11 cellular contexts compared by ENCODE assay signal in genomic region chr3:117035785-117036184, GRCh38.
A peak's percentile ranks its signal among the peaks of the same experiment; 100 is the strongest.
DNase-seq lines count a peak whose midpoint lies in the region; ATAC-seq, FAIRE-seq and TF ChIP-seq lines count a peak whose summit lies in the region.
"Had no signal": no experiment of that assay in that cellular context is flagged by ENCODE, and none has a peak within 500 bp of the region (broad histone marks: within the 10 kb centered on the region; RNA-seq: fewer than 3 reads in every experiment).

No MANE protein-coding gene starts in this region.

- FAIRE-seq in HepG2 (lab: Jason Lieb, UNC) = no peak

- TF ChIP-seq CTCF in right lobe of liver (IDR thresholded peaks at IDR 0.05) (no peak), HepG2 (CRISPR knock-in tag; IDR thresholded peaks at IDR 0.05) (no peak), fibroblast of lung (conservative IDR thresholded peaks at IDR 0.05 in 1 of 2, IDR thresholded peaks at IDR 0.05 in 1 of 2; ENCODE audit: low read depth in 1 of 2, low read length in 2 of 2) (no peak), neural progenitor cell (IDR thresholded peaks at IDR 0.05) (no peak), gastrocnemius medialis (IDR thresholded peaks at IDR 0.05 in 4 of 5, conservative IDR thresholded peaks at IDR 0.05 in 1 of 5) (no peak)

- no peaks in the 10 kb centered on the region for H4K20me1 ChIP-seq in HepG2 (ENCODE audit: insufficient read depth, low read length)
- H4K20me1 ChIP-seq in fibroblast of lung (ENCODE audit: control insufficient read depth, extremely low read depth, insufficient read depth, low read length) = no peaks in the 10 kb centered on the region
- no peaks in the 10 kb centered on the region for H4K20me1 ChIP-seq in neural progenitor cell (ENCODE audit: low read depth)

- ATAC-seq in right lobe of liver (peak; percentile 24 to 43 (median 35)), HepG2 (no peak), gastrocnemius medialis (no peak)

- H3K4me3 Mint-ChIP-seq in neural progenitor cell = no peak overlapping the region
- H3K4me3 Mint-ChIP-seq: memory B cell had no signal

- CTCF ChIA-PET in HepG2 (lab: Yijun Ruan, JAX; ENCODE audit: low intra/inter-chr PET ratio, low total read pairs) = no interaction called here

- peaks cover 23% of the 10 kb centered on the region for H3K9me3 Mint-ChIP-seq in neural progenitor cell

- TF ChIP-seq EP300 in HepG2 (IDR thresholded peaks at IDR 0.05; ENCODE audit: low read depth in 2 of 2, low read length in 2 of 2) = no peak
- no peak for TF ChIP-seq EP300 in HepG2 (CRISPR knock-in tag; IDR thresholded peaks at IDR 0.05; ENCODE audit: borderline replicate concordance)

- no peaks in the 10 kb centered on the region for H3K4me1 ChIP-seq in right lobe of liver
- no peaks in the 10 kb centered on the region for H3K4me1 ChIP-seq in HepG2 (ENCODE audit: insufficient read depth, low read length)
- H3K4me1 ChIP-seq in fibroblast of lung (ENCODE audit: control insufficient read depth, extremely low read depth, insufficient read depth, low read length) = no peaks in the 10 kb centered on the region
- peaks cover 21% of the 10 kb centered on the region for H3K4me1 ChIP-seq in neural progenitor cell
- H3K4me1 ChIP-seq in gastrocnemius medialis = peaks cover 0 to 4% of the 10 kb centered on the region in 2 donors
- H3K4me1 ChIP-seq: thyroid gland had no signal

- no peaks in the 10 kb centered on the region for H3K36me3 ChIP-seq in right lobe of liver
- H3K36me3 ChIP-seq in HepG2 (replicated peaks in 1 of 2; ENCODE audit: control insufficient read depth in 1 of 2, insufficient read depth in 2 of 2, low read length in 2 of 2) = no peaks in the 10 kb centered on the region
- no peaks in the 10 kb centered on the region for H3K36me3 ChIP-seq in fibroblast of lung (ENCODE audit: control insufficient read depth, insufficient read depth, low read length)
- H3K36me3 ChIP-seq in neural progenitor cell = no peaks in the 10 kb centered on the region
- H3K36me3 ChIP-seq in gastrocnemius medialis = no peaks in the 10 kb centered on the region
- H3K36me3 ChIP-seq: thyroid gland had no signal

- H3K27ac ChIP-seq in right lobe of liver = no peak overlapping the region
- no peak overlapping the region for H3K27ac ChIP-seq in HepG2 (ENCODE audit: extremely low read length, insufficient read depth, low read length)
- H3K27ac ChIP-seq in fibroblast of lung (ENCODE audit: insufficient read depth, low read length) = no peak overlapping the region
- H3K27ac ChIP-seq in neural progenitor cell = peak overlapping the region; percentile 33
- H3K27ac ChIP-seq in gastrocnemius medialis = no peak overlapping the region
- H3K27ac ChIP-seq: thyroid gland had no signal

- H3K9me3 ChIP-seq in right lobe of liver (no peaks in the 10 kb centered on the region), HepG2 (ENCODE audit: low read length) (no peaks in the 10 kb centered on the region), fibroblast of lung (ENCODE audit: control insufficient read depth, insufficient read depth, low read depth, low read length) (no peaks in the 10 kb centered on the region), neural progenitor cell (ENCODE audit: low read depth) (peaks cover 6% of the 10 kb centered on the region), gastrocnemius medialis (no peaks in the 10 kb centered on the region)
- H3K9me3 ChIP-seq: thyroid gland had no signal

- peaks cover 27% of the 10 kb centered on the region for H3K4me1 Mint-ChIP-seq in neural progenitor cell

- H3K79me2 ChIP-seq in HepG2 (ENCODE audit: insufficient read depth, low read length) (no peaks in the 10 kb centered on the region), fibroblast of lung (ENCODE audit: control insufficient read depth, insufficient read depth, low read length) (no peaks in the 10 kb centered on the region), neural progenitor cell (ENCODE audit: low read depth) (no peaks in the 10 kb centered on the region)

- no peak for TF ChIP-seq RAD21 in HepG2 (CRISPR knock-in tag; IDR thresholded peaks at IDR 0.05)

- in situ Hi-C loops in HepG2 (cut with HindIII; ENCODE audit: extremely low pct_ligation_motif_present, low pct_unique_long_range_greater_than_20kb) (no loop called here), gastrocnemius medialis (cut with MboI; ENCODE audit: low sequenced_read_pairs in 4 of 4) (loop anchor here in 1 of 4 donors (25.0 kb wide), 1 partner anchor 677 kb away; no protein-coding TSS in a partner anchor)

- H3K27ac Mint-ChIP-seq in neural progenitor cell = peak overlapping the region; percentile 72
- H3K27ac Mint-ChIP-seq: memory B cell had no signal

- peaks cover 11% of the 10 kb centered on the region for H3F3A ChIP-seq in neural progenitor cell (ENCODE audit: low read depth)

- BruUV-seq in HepG2 (replicated peaks; lab: Mats Ljungman, UMichigan) = no TSS peak

- H2AFZ ChIP-seq in HepG2 (ENCODE audit: low read length) (no peak overlapping the region), fibroblast of lung (ENCODE audit: low read length) (no peak overlapping the region), neural progenitor cell (replicated peaks) (no peak overlapping the region)

- no peaks in the 10 kb centered on the region for H3K36me3 Mint-ChIP-seq in neural progenitor cell
- H3K36me3 Mint-ChIP-seq: memory B cell had no signal

- H3K9ac ChIP-seq in HepG2 (ENCODE audit: insufficient read depth, low read depth, low read length) (no peak overlapping the region), fibroblast of lung (ENCODE audit: insufficient read depth, low read length) (no peak overlapping the region), neural progenitor cell (no peak overlapping the region)

- H3K4me3 ChIP-seq in right lobe of liver (no peak overlapping the region), HepG2 (replicated peaks in 1 of 3; ENCODE audit: insufficient read depth in 1 of 3, low read depth in 2 of 3, low read length in 3 of 3) (no peak overlapping the region), fibroblast of lung (replicated peaks in 1 of 4; ENCODE audit: control extremely low read depth in 1 of 4, insufficient read depth in 1 of 4, low read depth in 3 of 4, low read length in 4 of 4) (no peak overlapping the region), neural progenitor cell (no peak overlapping the region), gastrocnemius medialis (no peak overlapping the region)
- H3K4me3 ChIP-seq: thyroid gland had no signal

- no peak for DNase-seq in right lobe of liver
- no peak for DNase-seq in HepG2 (ENCODE audit: low spot score)
- peak in 1 of 2 donors; percentile 4 for DNase-seq in fibroblast of lung (ENCODE audit: low read depth in 2 of 2)
- peak; percentile 65 for DNase-seq in neural progenitor cell (ENCODE audit: low spot score)
- DNase-seq in effector CD8-positive, alpha-beta T cell (lab: John Stamatoyannopoulos, UW) = no peak
- no peak for DNase-seq in gastrocnemius medialis
- DNase-seq in NCI-H1092 (lab: John Stamatoyannopoulos, UW) = no peak
- DNase-seq in NCI-H526 treated with DMSO at 0.1 percent for 48 hours (lab: John Stamatoyannopoulos, UW) = no peak
- DNase-seq: stimulated activated CD4-positive, alpha-beta T cell treated with anti-CD3 and anti-CD28 coated beads, Interleukin-4, amount 100 ng/mL, for 24 hours had no signal

- H3K27me3 ChIP-seq in right lobe of liver (no peaks in the 10 kb centered on the region), HepG2 (ENCODE audit: control insufficient read depth in 1 of 2, insufficient read depth in 2 of 2, low read length in 2 of 2) (no peaks in the 10 kb centered on the region), fibroblast of lung (ENCODE audit: control insufficient read depth, insufficient read depth, low read length) (no peaks in the 10 kb centered on the region), neural progenitor cell (no peaks in the 10 kb centered on the region), gastrocnemius medialis (no peaks in the 10 kb centered on the region)
- H3K27me3 ChIP-seq: thyroid gland had no signal

- intact Hi-C loops in right lobe of liver (cut with DNase I) = no loop called here
- intact Hi-C loops in HepG2 (cut with micrococcal nuclease; ENCODE audit: unreplicated experiment) = no loop called here
- intact Hi-C loops in gastrocnemius medialis (cut with DNase I; ENCODE audit: low total_unique reads) = no loop called here

- no peak overlapping the region for H3K4me2 ChIP-seq in HepG2 (ENCODE audit: low read depth, low read length)
- H3K4me2 ChIP-seq in fibroblast of lung (ENCODE audit: extremely low read depth, insufficient read depth, low read length) = peak overlapping the region; percentile 37
- H3K4me2 ChIP-seq in neural progenitor cell = peak overlapping the region; percentile 33

- H3K27me3 Mint-ChIP-seq in neural progenitor cell (ENCODE audit: insufficient read depth, low read depth) = no peaks in the 10 kb centered on the region
- H3K27me3 Mint-ChIP-seq: memory B cell had no signal

- POLR2A ChIA-PET in HepG2 (lab: Yijun Ruan, JAX) = no interaction called here

- TF ChIP-seq POLR2A in right lobe of liver (IDR thresholded peaks at IDR 0.05) = no peak
- TF ChIP-seq POLR2A in HepG2 (IDR thresholded peaks at IDR 0.05; ENCODE audit: insufficient read depth in 1 of 2, low read depth in 2 of 2, low read length in 2 of 2) = no peak
- TF ChIP-seq POLR2A in gastrocnemius medialis (IDR thresholded peaks at IDR 0.05) = no peak

TF ChIP-seq in HepG2, 621 proteins besides CTCF, POLR2A, EP300 and RAD21 (continues in another document):
- TF ChIP-seq IRF1 (CRISPR knock-in tag; IDR thresholded peaks at IDR 0.05; ENCODE audit: low read depth) (no peak), PRDM4 (CRISPR knock-in tag; IDR thresholded peaks at IDR 0.05; ENCODE audit: borderline replicate concordance) (no peak)

Comparison
In these comparisons a context has a peak if more than half of its experiments do, and no peak if none do; other contexts are left out.
1. ATAC-seq: peak in right lobe of liver (4 of 4); none in HepG2 (single experiment) and gastrocnemius medialis (0 of 2).